Comparison of ENCODE assay signal across 8 cellular contexts in genomic region chr17:16991349-16992009, GRCh38. TPM values are rescaled to one million over a fixed set of nuclear protein-coding genes. Genes with fewer than 3 reads are reported as not detected.
A peak's percentile ranks its signal among the peaks of the same experiment; 100 is the strongest.
DNase-seq lines count a peak whose midpoint lies in the region; ATAC-seq and TF ChIP-seq lines count a peak whose summit lies in the region.

No MANE protein-coding gene starts in this region.

- ATAC-seq in left ventricle myocardium superior (peak; percentile 64), GM21529 (IDR thresholded peaks at IDR 0.05; ENCODE audit: unreplicated experiment) (no peak), GM19452 (IDR thresholded peaks at IDR 0.05; ENCODE audit: unreplicated experiment) (no peak)

- no peak overlapping the region for H3K4me3 ChIP-seq in retinal pigment epithelial cell (ENCODE audit: low read length)

- intact Hi-C loops in left ventricle myocardium superior (cut with micrococcal nuclease): no loop called here

- TF ChIP-seq CTCF in LNCAP (IDR thresholded peaks at IDR 0.05) (peak; percentile 86), retinal pigment epithelial cell (conservative IDR thresholded peaks at IDR 0.05; ENCODE audit: low read depth, low read length) (peak; percentile 84)

- DNase-seq in Daoy (ENCODE audit: low read depth) (peak; percentile 75), T-helper 2 cell (peak; percentile 57 to 78 (median 69)), amniotic epithelial cell (ENCODE audit: low read depth) (peak; percentile 55), left ventricle myocardium superior (peak; percentile 94), retinal pigment epithelial cell (ENCODE audit: low read depth) (no peak)

RNA-seq across cellular contexts. Expression of gene TNFRSF13B, which starts 19.6 kb away (rescaled TPM):
- total RNA-seq in Daoy (2014; rRNA removed; shearing (Covaris generic)): not detected in 2 replicates
- not detected for total RNA-seq in left ventricle myocardium superior

RNA-seq across cellular contexts. Expression of gene MPRIP, which starts 50.8 kb away (rescaled TPM):
- 135 and 150 TPM in 2 replicates for total RNA-seq in Daoy (2014; rRNA removed; shearing (Covaris generic))
- 335 TPM for total RNA-seq in left ventricle myocardium superior
